In the genomic region with DNA sequence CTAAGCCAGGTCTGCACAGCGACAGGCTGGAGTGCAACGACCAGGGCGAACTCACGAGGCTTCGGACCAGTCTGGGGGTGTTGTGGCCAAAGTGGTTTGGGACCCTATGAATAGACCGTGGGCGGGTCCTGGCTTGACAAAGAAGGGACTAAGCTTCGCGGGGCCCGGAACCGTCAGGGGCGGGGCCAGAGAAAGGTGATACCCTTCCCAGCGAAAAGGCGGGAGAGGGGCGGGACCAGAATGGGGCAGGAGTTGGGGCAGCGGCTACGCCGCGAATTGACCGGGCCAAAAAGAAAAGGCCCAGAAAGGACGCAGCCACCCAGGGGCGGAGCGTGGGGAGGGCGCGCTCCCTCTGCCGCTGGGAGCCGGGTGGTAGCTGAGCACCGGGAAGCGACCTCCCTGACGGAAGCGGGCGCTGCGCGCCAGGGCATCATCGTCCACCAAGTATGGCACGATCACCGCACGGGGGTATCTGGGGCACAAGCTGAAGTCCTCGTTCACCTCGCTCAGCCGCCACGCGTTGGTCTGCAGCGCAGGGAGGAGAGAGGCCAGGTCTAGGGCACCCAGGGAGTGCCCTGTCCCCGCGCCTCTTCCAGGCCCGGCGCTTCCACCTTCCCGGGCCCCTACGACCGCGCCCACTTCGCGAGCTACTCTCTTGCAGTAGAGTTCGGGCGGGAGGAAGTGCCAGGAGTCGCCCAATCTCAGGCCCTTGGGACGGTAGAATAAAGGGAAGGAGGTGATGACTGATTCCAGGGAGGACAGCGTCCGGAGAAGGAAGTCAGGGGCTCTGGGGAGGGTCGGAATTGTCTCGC, we compare ENCODE assay signal across 1 cellular context.
TF ChIP-seq lines count a peak whose summit lies in the region.

No MANE protein-coding gene starts in this region.

TF ChIP-seq in HEK293, 187 proteins besides CTCF, POLR2A, EP300 and RAD21 (continued from another document and continues in another):
- TF ChIP-seq ZFHX2 (tag by site-specific recombination; conservative IDR thresholded peaks at IDR 0.05) (no peak; the same call in 1 of the 2 replicates), MZF1 (tag by site-specific recombination; IDR thresholded peaks at IDR 0.05; ENCODE audit: borderline replicate concordance) (no peak), KLF9 (tag by site-specific recombination; IDR thresholded peaks at IDR 0.05; ENCODE audit: low read depth) (peak; percentile 47; the same call in 1 of the 2 replicates), ZNF626 (tag by site-specific recombination; IDR thresholded peaks at IDR 0.05) (no peak), HOXC10 (CRISPR knock-in tag; IDR thresholded peaks at IDR 0.05) (no peak), ZNF776 (tag by site-specific recombination; IDR thresholded peaks at IDR 0.05; ENCODE audit: borderline replicate concordance) (no peak), ZNF624 (tag by site-specific recombination; IDR thresholded peaks at IDR 0.05) (no peak), ZNF600 (tag by site-specific recombination; IDR thresholded peaks at IDR 0.05) (no peak), ZNF837 (tag by site-specific recombination; IDR thresholded peaks at IDR 0.05) (no peak), ZNF155 (tag by site-specific recombination; IDR thresholded peaks at IDR 0.05) (no peak), ZNF335 (tag by site-specific recombination; conservative IDR thresholded peaks at IDR 0.05) (peak; percentile 50), BCL11B (tag by site-specific recombination; IDR thresholded peaks at IDR 0.05; ENCODE audit: low read depth) (no peak), ZNF391 (tag by site-specific recombination; IDR thresholded peaks at IDR 0.05; ENCODE audit: borderline replicate concordance, low read depth) (no peak), ZNF510 (tag by site-specific recombination; IDR thresholded peaks at IDR 0.05; ENCODE audit: insufficient replicate concordance) (no peak), HOXD13 (CRISPR knock-in tag; IDR thresholded peaks at IDR 0.05; ENCODE audit: borderline replicate concordance) (no peak), ZEB2 (tag by site-specific recombination; IDR thresholded peaks at IDR 0.05) (peak; percentile 15; the same call in 1 of the 2 replicates), ZNF529 (tag by site-specific recombination; IDR thresholded peaks at IDR 0.05; ENCODE audit: insufficient replicate concordance) (no peak), ZNF266 (tag by site-specific recombination; IDR thresholded peaks at IDR 0.05; ENCODE audit: low read depth) (no peak), TCF7L2 (IDR thresholded peaks at IDR 0.05; ENCODE audit: borderline replicate concordance, low read depth, low read length) (no peak), PRDM1 (tag by site-specific recombination; IDR thresholded peaks at IDR 0.05) (no peak), SP2 (tag by site-specific recombination; IDR thresholded peaks at IDR 0.05) (peak; percentile 77), EGR2 (tag by site-specific recombination; IDR thresholded peaks at IDR 0.05; ENCODE audit: low read depth) (no peak), GLIS2 (tag by site-specific recombination; IDR thresholded peaks at IDR 0.05) (peak; percentile 61), ZNF423 (tag by site-specific recombination; IDR thresholded peaks at IDR 0.05) (no peak), ZNF146 (tag by site-specific recombination; IDR thresholded peaks at IDR 0.05) (no peak), SCRT1 (tag by site-specific recombination; IDR thresholded peaks at IDR 0.05; ENCODE audit: borderline replicate concordance) (no peak), SCRT2 (tag by site-specific recombination; IDR thresholded peaks at IDR 0.05) (no peak), ZNF274 (IDR thresholded peaks at IDR 0.05; ENCODE audit: low read length) (no peak), ZNF274 (tag by site-specific recombination; IDR thresholded peaks at IDR 0.05; ENCODE audit: borderline replicate concordance) (no peak), ZNF223 (tag by site-specific recombination; IDR thresholded peaks at IDR 0.05) (no peak)
- TF ChIP-seq, protein P1, sequence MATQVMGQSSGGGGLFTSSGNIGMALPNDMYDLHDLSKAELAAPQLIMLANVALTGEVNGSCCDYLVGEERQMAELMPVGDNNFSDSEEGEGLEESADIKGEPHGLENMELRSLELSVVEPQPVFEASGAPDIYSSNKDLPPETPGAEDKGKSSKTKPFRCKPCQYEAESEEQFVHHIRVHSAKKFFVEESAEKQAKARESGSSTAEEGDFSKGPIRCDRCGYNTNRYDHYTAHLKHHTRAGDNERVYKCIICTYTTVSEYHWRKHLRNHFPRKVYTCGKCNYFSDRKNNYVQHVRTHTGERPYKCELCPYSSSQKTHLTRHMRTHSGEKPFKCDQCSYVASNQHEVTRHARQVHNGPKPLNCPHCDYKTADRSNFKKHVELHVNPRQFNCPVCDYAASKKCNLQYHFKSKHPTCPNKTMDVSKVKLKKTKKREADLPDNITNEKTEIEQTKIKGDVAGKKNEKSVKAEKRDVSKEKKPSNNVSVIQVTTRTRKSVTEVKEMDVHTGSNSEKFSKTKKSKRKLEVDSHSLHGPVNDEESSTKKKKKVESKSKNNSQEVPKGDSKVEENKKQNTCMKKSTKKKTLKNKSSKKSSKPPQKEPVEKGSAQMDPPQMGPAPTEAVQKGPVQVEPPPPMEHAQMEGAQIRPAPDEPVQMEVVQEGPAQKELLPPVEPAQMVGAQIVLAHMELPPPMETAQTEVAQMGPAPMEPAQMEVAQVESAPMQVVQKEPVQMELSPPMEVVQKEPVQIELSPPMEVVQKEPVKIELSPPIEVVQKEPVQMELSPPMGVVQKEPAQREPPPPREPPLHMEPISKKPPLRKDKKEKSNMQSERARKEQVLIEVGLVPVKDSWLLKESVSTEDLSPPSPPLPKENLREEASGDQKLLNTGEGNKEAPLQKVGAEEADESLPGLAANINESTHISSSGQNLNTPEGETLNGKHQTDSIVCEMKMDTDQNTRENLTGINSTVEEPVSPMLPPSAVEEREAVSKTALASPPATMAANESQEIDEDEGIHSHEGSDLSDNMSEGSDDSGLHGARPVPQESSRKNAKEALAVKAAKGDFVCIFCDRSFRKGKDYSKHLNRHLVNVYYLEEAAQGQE (tag by site-specific recombination; IDR thresholded peaks at IDR 0.05) = no peak
- TF ChIP-seq, protein P2, sequence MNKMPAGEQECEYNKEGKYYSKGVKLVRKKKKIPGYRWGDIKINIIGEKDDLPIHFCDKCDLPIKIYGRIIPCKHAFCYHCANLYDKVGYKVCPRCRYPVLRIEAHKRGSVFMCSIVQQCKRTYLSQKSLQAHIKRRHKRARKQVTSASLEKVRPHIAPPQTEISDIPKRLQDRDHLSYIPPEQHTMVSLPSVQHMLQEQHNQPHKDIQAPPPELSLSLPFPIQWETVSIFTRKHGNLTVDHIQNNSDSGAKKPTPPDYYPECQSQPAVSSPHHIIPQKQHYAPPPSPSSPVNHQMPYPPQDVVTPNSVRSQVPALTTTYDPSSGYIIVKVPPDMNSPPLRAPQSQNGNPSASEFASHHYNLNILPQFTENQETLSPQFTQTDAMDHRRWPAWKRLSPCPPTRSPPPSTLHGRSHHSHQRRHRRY (tag by site-specific recombination; IDR thresholded peaks at IDR 0.05) = no peak
- TF ChIP-seq, protein P3, sequence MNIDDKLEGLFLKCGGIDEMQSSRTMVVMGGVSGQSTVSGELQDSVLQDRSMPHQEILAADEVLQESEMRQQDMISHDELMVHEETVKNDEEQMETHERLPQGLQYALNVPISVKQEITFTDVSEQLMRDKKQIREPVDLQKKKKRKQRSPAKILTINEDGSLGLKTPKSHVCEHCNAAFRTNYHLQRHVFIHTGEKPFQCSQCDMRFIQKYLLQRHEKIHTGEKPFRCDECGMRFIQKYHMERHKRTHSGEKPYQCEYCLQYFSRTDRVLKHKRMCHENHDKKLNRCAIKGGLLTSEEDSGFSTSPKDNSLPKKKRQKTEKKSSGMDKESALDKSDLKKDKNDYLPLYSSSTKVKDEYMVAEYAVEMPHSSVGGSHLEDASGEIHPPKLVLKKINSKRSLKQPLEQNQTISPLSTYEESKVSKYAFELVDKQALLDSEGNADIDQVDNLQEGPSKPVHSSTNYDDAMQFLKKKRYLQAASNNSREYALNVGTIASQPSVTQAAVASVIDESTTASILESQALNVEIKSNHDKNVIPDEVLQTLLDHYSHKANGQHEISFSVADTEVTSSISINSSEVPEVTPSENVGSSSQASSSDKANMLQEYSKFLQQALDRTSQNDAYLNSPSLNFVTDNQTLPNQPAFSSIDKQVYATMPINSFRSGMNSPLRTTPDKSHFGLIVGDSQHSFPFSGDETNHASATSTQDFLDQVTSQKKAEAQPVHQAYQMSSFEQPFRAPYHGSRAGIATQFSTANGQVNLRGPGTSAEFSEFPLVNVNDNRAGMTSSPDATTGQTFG (tag by site-specific recombination; IDR thresholded peaks at IDR 0.05; ENCODE audit: borderline replicate concordance) = no peak
- TF ChIP-seq, protein P4, sequence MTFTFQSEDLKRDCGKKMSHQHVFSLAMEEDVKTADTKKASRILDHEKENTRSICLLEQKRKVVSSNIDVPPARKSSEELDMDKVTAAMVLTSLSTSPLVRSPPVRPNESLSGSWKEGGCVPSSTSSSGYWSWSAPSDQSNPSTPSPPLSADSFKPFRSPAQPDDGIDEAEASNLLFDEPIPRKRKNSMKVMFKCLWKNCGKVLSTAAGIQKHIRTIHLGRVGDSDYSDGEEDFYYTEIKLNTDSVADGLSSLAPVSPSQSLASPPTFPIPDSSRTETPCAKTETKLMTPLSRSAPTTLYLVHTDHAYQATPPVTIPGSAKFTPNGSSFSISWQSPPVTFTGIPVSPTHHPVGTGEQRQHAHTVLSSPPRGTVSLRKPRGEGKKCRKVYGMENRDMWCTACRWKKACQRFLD (tag by site-specific recombination; IDR thresholded peaks at IDR 0.05) = no peak
- TF ChIP-seq, protein P5, sequence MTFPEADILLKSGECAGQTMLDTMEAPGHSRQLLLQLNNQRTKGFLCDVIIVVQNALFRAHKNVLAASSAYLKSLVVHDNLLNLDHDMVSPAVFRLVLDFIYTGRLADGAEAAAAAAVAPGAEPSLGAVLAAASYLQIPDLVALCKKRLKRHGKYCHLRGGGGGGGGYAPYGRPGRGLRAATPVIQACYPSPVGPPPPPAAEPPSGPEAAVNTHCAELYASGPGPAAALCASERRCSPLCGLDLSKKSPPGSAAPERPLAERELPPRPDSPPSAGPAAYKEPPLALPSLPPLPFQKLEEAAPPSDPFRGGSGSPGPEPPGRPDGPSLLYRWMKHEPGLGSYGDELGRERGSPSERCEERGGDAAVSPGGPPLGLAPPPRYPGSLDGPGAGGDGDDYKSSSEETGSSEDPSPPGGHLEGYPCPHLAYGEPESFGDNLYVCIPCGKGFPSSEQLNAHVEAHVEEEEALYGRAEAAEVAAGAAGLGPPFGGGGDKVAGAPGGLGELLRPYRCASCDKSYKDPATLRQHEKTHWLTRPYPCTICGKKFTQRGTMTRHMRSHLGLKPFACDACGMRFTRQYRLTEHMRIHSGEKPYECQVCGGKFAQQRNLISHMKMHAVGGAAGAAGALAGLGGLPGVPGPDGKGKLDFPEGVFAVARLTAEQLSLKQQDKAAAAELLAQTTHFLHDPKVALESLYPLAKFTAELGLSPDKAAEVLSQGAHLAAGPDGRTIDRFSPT (tag by site-specific recombination; IDR thresholded peaks at IDR 0.05) = peak; percentile 41; the same call in 1 of the 2 replicates
- TF ChIP-seq, protein P6, sequence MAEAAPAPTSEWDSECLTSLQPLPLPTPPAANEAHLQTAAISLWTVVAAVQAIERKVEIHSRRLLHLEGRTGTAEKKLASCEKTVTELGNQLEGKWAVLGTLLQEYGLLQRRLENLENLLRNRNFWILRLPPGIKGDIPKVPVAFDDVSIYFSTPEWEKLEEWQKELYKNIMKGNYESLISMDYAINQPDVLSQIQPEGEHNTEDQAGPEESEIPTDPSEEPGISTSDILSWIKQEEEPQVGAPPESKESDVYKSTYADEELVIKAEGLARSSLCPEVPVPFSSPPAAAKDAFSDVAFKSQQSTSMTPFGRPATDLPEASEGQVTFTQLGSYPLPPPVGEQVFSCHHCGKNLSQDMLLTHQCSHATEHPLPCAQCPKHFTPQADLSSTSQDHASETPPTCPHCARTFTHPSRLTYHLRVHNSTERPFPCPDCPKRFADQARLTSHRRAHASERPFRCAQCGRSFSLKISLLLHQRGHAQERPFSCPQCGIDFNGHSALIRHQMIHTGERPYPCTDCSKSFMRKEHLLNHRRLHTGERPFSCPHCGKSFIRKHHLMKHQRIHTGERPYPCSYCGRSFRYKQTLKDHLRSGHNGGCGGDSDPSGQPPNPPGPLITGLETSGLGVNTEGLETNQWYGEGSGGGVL (tag by site-specific recombination; IDR thresholded peaks at IDR 0.05) = no peak
- TF ChIP-seq, protein P7, sequence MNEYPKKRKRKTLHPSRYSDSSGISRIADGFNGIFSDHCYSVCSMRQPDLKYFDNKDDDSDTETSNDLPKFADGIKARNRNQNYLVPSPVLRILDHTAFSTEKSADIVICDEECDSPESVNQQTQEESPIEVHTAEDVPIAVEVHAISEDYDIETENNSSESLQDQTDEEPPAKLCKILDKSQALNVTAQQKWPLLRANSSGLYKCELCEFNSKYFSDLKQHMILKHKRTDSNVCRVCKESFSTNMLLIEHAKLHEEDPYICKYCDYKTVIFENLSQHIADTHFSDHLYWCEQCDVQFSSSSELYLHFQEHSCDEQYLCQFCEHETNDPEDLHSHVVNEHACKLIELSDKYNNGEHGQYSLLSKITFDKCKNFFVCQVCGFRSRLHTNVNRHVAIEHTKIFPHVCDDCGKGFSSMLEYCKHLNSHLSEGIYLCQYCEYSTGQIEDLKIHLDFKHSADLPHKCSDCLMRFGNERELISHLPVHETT (tag by site-specific recombination; IDR thresholded peaks at IDR 0.05) = no peak
- TF ChIP-seq, protein P8, sequence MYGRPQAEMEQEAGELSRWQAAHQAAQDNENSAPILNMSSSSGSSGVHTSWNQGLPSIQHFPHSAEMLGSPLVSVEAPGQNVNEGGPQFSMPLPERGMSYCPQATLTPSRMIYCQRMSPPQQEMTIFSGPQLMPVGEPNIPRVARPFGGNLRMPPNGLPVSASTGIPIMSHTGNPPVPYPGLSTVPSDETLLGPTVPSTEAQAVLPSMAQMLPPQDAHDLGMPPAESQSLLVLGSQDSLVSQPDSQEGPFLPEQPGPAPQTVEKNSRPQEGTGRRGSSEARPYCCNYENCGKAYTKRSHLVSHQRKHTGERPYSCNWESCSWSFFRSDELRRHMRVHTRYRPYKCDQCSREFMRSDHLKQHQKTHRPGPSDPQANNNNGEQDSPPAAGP (tag by site-specific recombination; IDR thresholded peaks at IDR 0.05) = 0 out of 2 replicates have a peak, but pooled peaks have one; percentile 11
- TF ChIP-seq, protein P9, sequence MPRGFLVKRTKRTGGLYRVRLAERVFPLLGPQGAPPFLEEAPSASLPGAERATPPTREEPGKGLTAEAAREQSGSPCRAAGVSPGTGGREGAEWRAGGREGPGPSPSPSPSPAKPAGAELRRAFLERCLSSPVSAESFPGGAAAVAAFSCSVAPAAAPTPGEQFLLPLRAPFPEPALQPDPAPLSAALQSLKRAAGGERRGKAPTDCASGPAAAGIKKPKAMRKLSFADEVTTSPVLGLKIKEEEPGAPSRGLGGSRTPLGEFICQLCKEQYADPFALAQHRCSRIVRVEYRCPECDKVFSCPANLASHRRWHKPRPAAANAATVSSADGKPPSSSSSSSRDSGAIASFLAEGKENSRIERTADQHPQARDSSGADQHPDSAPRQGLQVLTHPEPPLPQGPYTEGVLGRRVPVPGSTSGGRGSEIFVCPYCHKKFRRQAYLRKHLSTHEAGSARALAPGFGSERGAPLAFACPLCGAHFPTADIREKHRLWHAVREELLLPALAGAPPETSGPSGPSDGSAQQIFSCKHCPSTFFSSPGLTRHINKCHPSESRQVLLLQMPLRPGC (tag by site-specific recombination; IDR thresholded peaks at IDR 0.05) = no peak
- TF ChIP-seq, protein P10, sequence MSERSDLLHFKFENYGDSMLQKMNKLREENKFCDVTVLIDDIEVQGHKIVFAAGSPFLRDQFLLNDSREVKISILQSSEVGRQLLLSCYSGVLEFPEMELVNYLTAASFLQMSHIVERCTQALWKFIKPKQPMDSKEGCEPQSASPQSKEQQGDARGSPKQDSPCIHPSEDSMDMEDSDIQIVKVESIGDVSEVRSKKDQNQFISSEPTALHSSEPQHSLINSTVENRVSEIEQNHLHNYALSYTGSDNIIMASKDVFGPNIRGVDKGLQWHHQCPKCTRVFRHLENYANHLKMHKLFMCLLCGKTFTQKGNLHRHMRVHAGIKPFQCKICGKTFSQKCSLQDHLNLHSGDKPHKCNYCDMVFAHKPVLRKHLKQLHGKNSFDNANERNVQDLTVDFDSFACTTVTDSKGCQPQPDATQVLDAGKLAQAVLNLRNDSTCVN (tag by site-specific recombination; optimal IDR thresholded peaks at IDR 0.05) = peak; percentile 40
